Comparison of ENCODE assay signal across 19 cellular contexts in the genomic region with DNA sequence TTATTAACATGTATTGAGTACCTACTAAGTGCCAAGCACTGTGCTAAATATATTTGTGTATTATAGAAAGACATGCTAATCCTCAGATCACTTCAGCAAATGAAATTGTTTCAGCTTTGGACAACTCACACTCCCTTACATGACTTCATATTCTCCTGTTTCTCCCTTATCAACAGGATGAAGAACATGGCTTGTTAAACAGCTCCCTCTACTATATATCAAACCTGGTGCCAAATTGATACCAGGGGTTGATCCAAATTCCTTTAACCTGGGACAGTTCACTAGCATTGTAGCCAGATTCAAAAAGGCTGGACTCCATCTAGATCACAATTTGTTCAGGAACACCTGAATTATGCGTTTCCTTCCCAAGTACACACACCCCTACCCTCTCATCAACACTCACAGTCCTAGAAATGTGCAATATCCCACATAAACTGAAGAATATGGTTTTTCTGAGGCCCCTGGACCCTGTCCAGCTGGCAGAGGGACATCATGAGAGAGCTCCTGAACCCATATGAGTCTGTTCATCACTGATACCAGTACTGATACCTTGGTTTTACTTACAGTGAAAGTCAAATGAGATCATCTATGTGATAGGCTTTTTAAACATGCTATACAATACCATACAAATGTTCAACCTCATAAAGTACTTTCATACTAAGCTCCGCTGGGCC. TPM values are rescaled to one million over a fixed set of nuclear protein-coding genes. Genes with fewer than 3 reads are reported as not detected.
DNase-seq lines count a peak whose midpoint lies in the region; ATAC-seq, FAIRE-seq and TF ChIP-seq lines count a peak whose summit lies in the region.
"Had no signal": no experiment of that assay in that cellular context is flagged by ENCODE, and none has a peak within 500 bp of the region (broad histone marks: within the 10 kb centered on the region; RNA-seq: fewer than 3 reads in every experiment).

No MANE protein-coding gene starts in this region.

- H3K27me3 ChIP-seq in GM12878 (replicated peaks in 1 of 2; ENCODE audit: control insufficient read depth in 2 of 2, insufficient read depth in 2 of 2, low read length in 1 of 2), result no peaks in the 10 kb centered on the region
- no peaks in the 10 kb centered on the region for H3K27me3 ChIP-seq in right atrium auricular region
- H3K27me3 ChIP-seq in skeletal muscle tissue (ENCODE audit: control insufficient read depth in 3 of 3, insufficient read depth in 3 of 3, low read length in 3 of 3), result no peaks in the 10 kb centered on the region
- no peaks in the 10 kb centered on the region for H3K27me3 ChIP-seq in lower lobe of right lung (ENCODE audit: low read depth)
- H3K27me3 ChIP-seq: ascending aorta, BE2C had no signal

- peaks cover 0 to 7% of the 10 kb centered on the region in 2 donors for H3K9me3 Mint-ChIP-seq in stimulated activated naive CD8-positive, alpha-beta T cell treated with anti-CD3 and anti-CD28 coated beads, Interleukin-15, amount 100 ng/mL, for 72 hours
- H3K9me3 Mint-ChIP-seq: memory B cell had no signal

- DNase-seq in HT1080 (ENCODE audit: low read depth) (peak; percentile 17), GM12878 (ENCODE audit: low read depth, low spot score) (no peak), right atrium auricular region (ENCODE audit: low spot score) (no peak), lower lobe of right lung (no peak), RCC 7860 (ENCODE audit: low spot score) (no peak)
- no peak for DNase-seq in stimulated activated naive CD8-positive, alpha-beta T cell treated with anti-CD3 and anti-CD28 coated beads, Interleukin-15, amount 100 ng/mL, for 72 hours
- DNase-seq: activated CD8-positive, alpha-beta memory T cell treated with anti-CD3 and anti-CD28 coated beads, Interleukin-2, amount 50 U/mL, for 4 hours; activated gamma-delta T cell treated with Interleukin-2 at 50 U/mL for 16 hours; glutamatergic neuron; immature natural killer cell; NCI-H69 had no signal

- no peak overlapping the region for H3K4me3 Mint-ChIP-seq in stimulated activated naive CD8-positive, alpha-beta T cell treated with anti-CD3 and anti-CD28 coated beads, Interleukin-15, amount 100 ng/mL, for 72 hours
- H3K4me3 Mint-ChIP-seq: immature natural killer cell, memory B cell, nephron had no signal

- H3K27ac ChIP-seq in GM12878 (ENCODE audit: control insufficient read depth, insufficient read depth) (no peak overlapping the region), right atrium auricular region (peak overlapping the region; percentile 22 to 40), skeletal muscle tissue (ENCODE audit: low read depth, low read length) (peak overlapping the region; percentile 43), lower lobe of right lung (no peak overlapping the region)
- H3K27ac ChIP-seq: ascending aorta, SK-N-MC had no signal

- no peak overlapping the region for H3K4me3 ChIP-seq in GM12878
- no peak overlapping the region for H3K4me3 ChIP-seq in right atrium auricular region
- no peak overlapping the region for H3K4me3 ChIP-seq in skeletal muscle tissue (ENCODE audit: low read length in 3 of 3)
- no peak overlapping the region for H3K4me3 ChIP-seq in lower lobe of right lung
- H3K4me3 ChIP-seq: ascending aorta, SK-N-MC had no signal

- POLR2A ChIA-PET in GM12878 (lab: Charles Lee), result no interaction called here

- no peaks in the 10 kb centered on the region for H3K36me3 ChIP-seq in GM12878 (ENCODE audit: control insufficient read depth in 2 of 2, insufficient read depth in 2 of 2, low read length in 1 of 2)
- H3K36me3 ChIP-seq in right atrium auricular region, result no peaks in the 10 kb centered on the region
- no peaks in the 10 kb centered on the region for H3K36me3 ChIP-seq in skeletal muscle tissue (ENCODE audit: control insufficient read depth in 3 of 3, insufficient read depth in 3 of 3, low read length in 3 of 3)
- H3K36me3 ChIP-seq in lower lobe of right lung, result no peaks in the 10 kb centered on the region
- H3K36me3 ChIP-seq: ascending aorta, BE2C had no signal

- no peak for TF ChIP-seq POLR2A in GM12878 (IDR thresholded peaks at IDR 0.05; ENCODE audit: low read depth, low read length)

- no peaks in the 10 kb centered on the region for H3K79me2 ChIP-seq in GM12878 (ENCODE audit: control insufficient read depth, insufficient read depth, low read length)

- no peak overlapping the region for H2AFZ ChIP-seq in GM12878 (ENCODE audit: control insufficient read depth, low read depth, low read length)

- SMC1A ChIA-PET in GM12878 (lab: Charles Lee; ENCODE audit: uncharacterized antibody, unreplicated experiment), result no interaction called here

- no peak for TF ChIP-seq EP300 in GM12878 (IDR thresholded peaks at IDR 0.05; ENCODE audit: borderline replicate concordance in 1 of 2, control insufficient read depth in 1 of 2, low read depth in 2 of 2, low read length in 2 of 2)

- H3K4me1 ChIP-seq in GM12878 (ENCODE audit: control insufficient read depth, insufficient read depth, low read length), result no peaks in the 10 kb centered on the region
- H3K4me1 ChIP-seq in right atrium auricular region, result peaks cover 0 to 24% of the 10 kb centered on the region in 2 donors
- H3K4me1 ChIP-seq in skeletal muscle tissue (ENCODE audit: control insufficient read depth in 3 of 3, insufficient read depth in 3 of 3, low read length in 3 of 3), result peaks cover 0 to under 1% (median 0%) of the 10 kb centered on the region in 3 donors
- no peaks in the 10 kb centered on the region for H3K4me1 ChIP-seq in lower lobe of right lung
- H3K4me1 ChIP-seq: ascending aorta had no signal

- ATAC-seq in GM12878 (peak; percentile 78), lower lobe of right lung (no peak)
- no peak for ATAC-seq in stimulated activated naive CD8-positive, alpha-beta T cell treated with anti-CD3 and anti-CD28 coated beads, Interleukin-15, amount 100 ng/mL, for 72 hours

- BruUV-seq in GM12878 (replicated peaks; lab: Mats Ljungman, UMichigan), result no TSS peak

- 0% methylated on average over 2 of the region's 2 CpGs for WGBS in GM12878 (ENCODE audit: insufficient coverage, insufficient replicate concordance, low lambda C conversion rate, missing lambda C conversion rate)

- FAIRE-seq in GM12878 (lab: Jason Lieb, UNC) (no peak), RCC 7860 (lab: Jason Lieb, UNC) (no peak)
- FAIRE-seq: colon, GM12891 had no signal

- H3K4me2 ChIP-seq in GM12878 (ENCODE audit: control insufficient read depth, insufficient read depth), result no peak overlapping the region

- in situ Hi-C loops in GM12878 (cut with MboI), result no loop called here

- H3K9me3 ChIP-seq in GM12878 (replicated peaks; ENCODE audit: control insufficient read depth, insufficient read depth, low read length) (no peaks in the 10 kb centered on the region), right atrium auricular region (no peaks in the 10 kb centered on the region), skeletal muscle tissue (ENCODE audit: control insufficient read depth in 3 of 3, low read length in 3 of 3) (no peaks in the 10 kb centered on the region), lower lobe of right lung (no peaks in the 10 kb centered on the region)
- H3K9me3 ChIP-seq: ascending aorta, BE2C had no signal

- H3K9ac ChIP-seq in GM12878 (ENCODE audit: control insufficient read depth, insufficient read depth, low read length) (no peak overlapping the region), skeletal muscle tissue (ENCODE audit: low read depth in 1 of 3, low read length in 3 of 3) (no peak overlapping the region)

- CTCF ChIA-PET in GM12878 (lab: Yijun Ruan, JAX), result interaction anchor here (0.5 kb wide), 1 partner anchor 47 kb away, joined by 4 read pairs; no protein-coding TSS in a partner anchor

- H4K20me1 ChIP-seq in GM12878 (ENCODE audit: control insufficient read depth, insufficient read depth), result no peaks in the 10 kb centered on the region

- peaks cover 3% of the 10 kb centered on the region for H3K4me1 Mint-ChIP-seq in stimulated activated naive CD8-positive, alpha-beta T cell treated with anti-CD3 and anti-CD28 coated beads, Interleukin-15, amount 100 ng/mL, for 72 hours
- H3K4me1 Mint-ChIP-seq: immature natural killer cell, memory B cell had no signal

- no peak for TF ChIP-seq CTCF in GM12878 (IDR thresholded peaks at IDR 0.05 in 2 of 3, conservative IDR thresholded peaks at IDR 0.05 in 1 of 3; ENCODE audit: control insufficient read depth in 2 of 3, extremely low read depth in 1 of 3, insufficient read depth in 1 of 3, low read depth in 3 of 3, low read length in 3 of 3)
- no peak for TF ChIP-seq CTCF in right atrium auricular region (IDR thresholded peaks at IDR 0.05)
- TF ChIP-seq CTCF in lower lobe of right lung (IDR thresholded peaks at IDR 0.05), result no peak

- TF ChIP-seq RAD21 in GM12878 (IDR thresholded peaks at IDR 0.05; ENCODE audit: insufficient read depth, low read depth, low read length), result no peak

- H3K27me3 Mint-ChIP-seq in stimulated activated naive CD8-positive, alpha-beta T cell treated with anti-CD3 and anti-CD28 coated beads, Interleukin-15, amount 100 ng/mL, for 72 hours, result peaks cover 7% of the 10 kb centered on the region

- RAD21 ChIA-PET in GM12878 (lab: Charles Lee; ENCODE audit: unreplicated experiment), result no interaction called here

- no peak overlapping the region for H3K27ac Mint-ChIP-seq in stimulated activated naive CD8-positive, alpha-beta T cell treated with anti-CD3 and anti-CD28 coated beads, Interleukin-15, amount 100 ng/mL, for 72 hours
- H3K27ac Mint-ChIP-seq: immature natural killer cell, memory B cell, nephron had no signal

- intact Hi-C loops in GM12878 (cut with micrococcal nuclease; ENCODE audit: unreplicated experiment) (no loop called here), lower lobe of right lung (cut with DNase I) (no loop called here)

RNA-seq across cellular contexts. Expression of gene PALMD, which starts 47.0 kb away (rescaled TPM):
- 0.23 and 0.63 TPM in 2 replicates for total RNA-seq in HT1080 (2014; rRNA removed; shearing (Covaris generic))
- polyA plus RNA-seq in HT1080 (2015; cell fraction: cytosol; rRNA removed), result 1.5 and 2.5 TPM in 2 replicates
- 3.9 and 4.1 TPM in 2 replicates for polyA plus RNA-seq in HT1080 (2015; cell fraction: nucleus; rRNA removed)
- not detected in 2 replicates for total RNA-seq in GM12878 (2013; cell fraction: nucleolus; rRNA removed)
- total RNA-seq in GM12878 (2014; rRNA removed) (under 0.01 TPM in 1 of 2 replicates, not detected in the other), GM12878 (2014; rRNA removed; fragmentation: Illumina TruSeq; extraction: Trizol) (not detected in 2 replicates), GM12878 (2021) (0.05 TPM in 1 of 2 replicates, not detected in the other), right atrium auricular region (10 to 100 TPM; 55.0 to 78.7 TPM), skeletal muscle tissue (46.4 TPM), lower lobe of right lung (18.8 TPM)
- polyA plus RNA-seq in GM12878 (2011; ENCODE audit: low read depth), result not detected
- polyA plus RNA-seq in GM12878 (2011; rRNA removed) (not detected in 2 replicates), GM12878 (2014; fragmentation: Illumina TruSeq; extraction: Trizol) (not detected in 2 replicates), GM12878 (2014; fragmentation: Nextera tagmentation; extraction: Ambion mirVana) (under 1 TPM in 1 of 2 experiments, not detected in 1; 0.03 TPM), GM12878 (2014; rRNA removed) (0.04 TPM in 1 of 2 replicates, not detected in the other), GM12878 (2016; fragmentation: Nextera tagmentation; extraction: Ambion mirVana) (under 1 TPM; 0.05 to 0.09 TPM)
- not detected in 2 replicates for polyA plus RNA-seq in GM12878 (2011; cell fraction: cytosol; rRNA removed)
- 0.01 TPM in 1 of 2 replicates, not detected in the other for polyA plus RNA-seq in GM12878 (2011; cell fraction: nucleus; rRNA removed)
- polyA plus RNA-seq in GM12878 (2012), result 0.07 TPM in 1 of 2 replicates, not detected in the other
- not detected in 2 replicates for polyA minus RNA-seq in GM12878 (2011; rRNA and poly(A)+ RNA removed)
- not detected in 2 replicates for polyA minus RNA-seq in GM12878 (2011; cell fraction: cytosol; rRNA and poly(A)+ RNA removed)
- not detected in 2 replicates for polyA minus RNA-seq in GM12878 (2011; cell fraction: nucleus; rRNA and poly(A)+ RNA removed)
- polyA plus RNA-seq: immature natural killer cell had no signal

Comparison
In these comparisons a context has a peak if more than half of its experiments do, and no peak if none do; other contexts are left out.
1. H3K27ac ChIP-seq: peak in right atrium auricular region (2 of 2) and skeletal muscle tissue (single experiment); none in GM12878 (single experiment) and lower lobe of right lung (single experiment).
2. RNA of gene PALMD, which starts 47.0 kb away (total RNA-seq): 55.0 to 78.7 TPM in right atrium auricular region, 46.4 TPM in skeletal muscle tissue (single experiment) and 18.8 TPM in lower lobe of right lung (single experiment); 0.23 to 0.63 TPM in HT1080 and under 0.01 to 0.05 TPM in GM12878; every median in the first group is over 10 times any median in the second.